Comparison of ENCODE assay signal across 8 cellular contexts in the genomic region with DNA sequence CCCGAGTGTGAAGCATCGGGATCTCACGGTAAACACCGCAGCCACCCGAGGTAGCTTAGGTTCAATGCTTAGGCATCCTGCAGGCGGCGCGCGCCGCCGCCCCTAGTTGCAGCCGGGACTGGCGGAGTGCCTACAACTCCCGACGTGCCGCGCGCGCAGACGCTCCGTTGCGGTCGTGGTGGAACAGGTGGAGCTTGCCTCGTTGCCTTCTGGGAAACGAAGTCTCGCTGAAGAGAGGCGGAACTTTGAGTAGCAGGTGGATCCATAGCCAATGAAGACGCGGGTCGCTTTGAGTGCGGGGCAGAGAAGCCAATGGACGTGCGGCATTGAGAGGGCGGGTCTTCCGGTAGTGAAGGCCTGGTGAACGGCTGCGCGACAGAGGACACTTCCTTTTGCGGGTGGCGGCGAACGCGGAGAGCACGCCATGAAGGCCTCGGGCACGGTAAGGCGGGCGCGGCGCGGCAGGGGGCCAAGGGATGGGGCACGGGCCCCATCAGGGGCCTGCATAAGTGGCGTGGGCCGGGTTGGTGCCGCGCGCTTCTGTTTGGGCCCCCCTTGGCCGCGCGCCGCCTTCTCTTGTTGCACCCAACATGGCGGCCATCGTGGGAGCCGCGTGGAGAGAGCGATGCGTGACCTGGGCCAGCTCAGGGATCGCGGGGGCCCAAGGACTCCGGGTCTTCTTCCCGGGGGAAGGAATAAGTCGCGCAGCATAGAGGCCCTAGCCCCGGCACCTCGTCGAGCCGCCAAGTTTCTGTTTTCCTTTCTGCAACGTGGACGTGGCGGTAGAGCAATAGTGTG. TPM values are rescaled to one million over a fixed set of nuclear protein-coding genes. Genes with fewer than 3 reads are reported as not detected.
DNase-seq lines count a peak whose midpoint lies in the region; ATAC-seq, FAIRE-seq and TF ChIP-seq lines count a peak whose summit lies in the region.

Gene RPL18A, plus strand, starts transcription at position 378 of the 798 bp plus-strand sequence. Its CDS starts 47 bp downstream, at position 425.

- H3K36me3 ChIP-seq in kidney (ENCODE audit: control insufficient read depth in 1 of 2, insufficient read depth in 2 of 2, low read length in 2 of 2) = peaks cover 13 to 26% of the 10 kb centered on the region in 2 donors

- peak; percentile 98 for FAIRE-seq in kidney (lab: Jason Lieb, UNC)

- no peaks in the 10 kb centered on the region for H3K9me3 Mint-ChIP-seq in chondrocyte (ENCODE audit: low read depth)

- H3K4me1 Mint-ChIP-seq in chondrocyte (ENCODE audit: low read depth) = peaks cover 25% of the 10 kb centered on the region

- H3K4me3 ChIP-seq in kidney (ENCODE audit: low read length in 2 of 2) = peak within 1 kb of the TSS; percentile 93 to 98

- DNase-seq in AML-193 (lab: John Stamatoyannopoulos, UW) (peak; percentile 99), NCI-H460 (ENCODE audit: extremely low read depth, low read depth) (peak; percentile 99), chondrocyte (ENCODE audit: low spot score) (peak; percentile 98), kidney (peak; percentile 99)
- DNase-seq in activated CD4-positive, alpha-beta T cell treated with anti-CD3 and anti-CD28 coated beads for 1 hour = peak; percentile 99
- DNase-seq in stimulated activated CD4-positive, alpha-beta T cell treated with anti-CD3 and anti-CD28 coated beads, Interleukin-15, amount 100 ng/mL, for 48 hours (ENCODE audit: low read depth in 2 of 2) = peak; percentile 98 to 100

- peaks cover 6% of the 10 kb centered on the region for H3K27me3 Mint-ChIP-seq in chondrocyte (ENCODE audit: low read depth)

- H3K9me3 ChIP-seq in kidney (ENCODE audit: control insufficient read depth in 1 of 2, low read length in 2 of 2) = no peaks in the 10 kb centered on the region

- TF ChIP-seq CTCF in chondrocyte (IDR thresholded peaks at IDR 0.05) = peak; percentile 86
- TF ChIP-seq CTCF in kidney (IDR thresholded peaks at IDR 0.05; ENCODE audit: borderline replicate concordance, extremely low read depth, insufficient read depth) = peak; percentile 68

- H3K9ac ChIP-seq in kidney (ENCODE audit: low read length in 2 of 2) = peak within 1 kb of the TSS; percentile 85 to 96

- peaks cover 18% of the 10 kb centered on the region for H3K36me3 Mint-ChIP-seq in chondrocyte (ENCODE audit: low read depth)

- peaks cover 0 to 18% of the 10 kb centered on the region in 2 donors for H3K4me1 ChIP-seq in kidney (ENCODE audit: control insufficient read depth in 1 of 2, insufficient read depth in 1 of 2, low read depth in 1 of 2, low read length in 2 of 2)

- intact Hi-C loops in kidney (cut with DNase I) = no loop called here

- ATAC-seq in GM19035 (IDR thresholded peaks at IDR 0.05; ENCODE audit: unreplicated experiment) = peak; percentile 93
- peak; percentile 92 for ATAC-seq in HG03378 (IDR thresholded peaks at IDR 0.05; ENCODE audit: unreplicated experiment)

- H3K4me3 Mint-ChIP-seq in chondrocyte (ENCODE audit: unreplicated experiment) = peak within 1 kb of the TSS; percentile 79

- H3K27ac Mint-ChIP-seq in chondrocyte (ENCODE audit: unreplicated experiment) = peak within 1 kb of the TSS; percentile 91

- H3K27ac ChIP-seq in kidney (ENCODE audit: low read depth in 2 of 2, low read length in 2 of 2) = peak within 1 kb of the TSS; percentile 75 to 88

RNA-seq across cellular contexts. Expression of gene RPL18A, which starts in this region (rescaled TPM):
- 1,987 and 2,181 TPM in 2 replicates for total RNA-seq in NCI-H460 (2014; rRNA removed; shearing (Covaris generic))
- 460 and 727 TPM in 2 replicates for polyA plus RNA-seq in NCI-H460 (2014; cell fraction: nucleus; rRNA removed)
- total RNA-seq in chondrocyte (1,165 to 1,501 TPM (median 1,234 TPM) in 3 replicates), kidney (1,282 TPM)
- polyA plus RNA-seq in kidney (ENCODE audit: insufficient read depth, low read depth, low replicate concordance) = 1,707 TPM

Comparison
In these comparisons a context has a peak if more than half of its experiments do, and no peak if none do; other contexts are left out.
1. Peak in every context shown above with its lines: DNase-seq, ATAC-seq, H3K4me3 ChIP-seq and H3K27ac ChIP-seq.